Comparison of ENCODE assay signal across 11 cellular contexts in the genomic region with DNA sequence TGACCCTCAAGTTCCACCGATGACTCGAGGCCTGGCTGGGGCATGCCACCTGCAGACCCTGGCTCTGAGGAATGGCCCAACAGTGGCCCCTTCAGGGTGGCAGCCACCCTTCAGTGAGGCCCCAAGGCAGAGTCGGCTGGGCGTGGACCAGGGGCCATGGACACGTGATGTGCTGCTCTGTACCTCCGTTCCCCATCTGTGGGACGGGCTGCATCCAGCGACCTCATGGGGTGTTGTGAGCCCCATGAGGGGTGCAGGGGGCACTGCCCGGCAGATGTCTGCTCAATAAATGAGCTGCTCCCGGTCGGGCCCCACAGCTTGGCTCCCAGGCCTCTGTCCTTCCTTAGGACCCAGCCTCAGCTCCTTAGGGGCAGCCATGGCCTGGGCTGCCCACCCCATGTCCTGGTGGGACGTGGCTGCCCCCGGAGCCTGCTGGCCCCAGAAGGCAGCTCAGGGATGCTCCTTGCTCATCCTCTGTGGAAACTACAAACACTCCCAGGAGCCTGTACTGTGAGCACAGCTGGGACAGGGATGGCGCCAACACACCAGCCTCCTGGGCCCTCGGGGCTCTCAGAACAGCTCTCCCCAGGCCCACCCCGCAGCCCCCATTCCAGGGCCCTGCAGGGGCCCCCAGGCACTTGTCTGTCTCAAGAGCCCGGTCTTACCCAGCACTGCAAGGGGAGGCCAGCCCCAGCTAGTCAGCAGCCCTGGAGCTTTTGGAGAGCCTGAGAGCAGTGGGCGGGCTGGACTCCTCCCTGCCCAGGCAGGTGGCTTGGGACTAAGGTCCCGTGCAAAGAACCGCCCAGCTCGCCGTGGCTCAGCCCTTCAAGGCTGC. TPM values are rescaled to one million over a fixed set of nuclear protein-coding genes. Genes with fewer than 3 reads are reported as not detected.
DNase-seq lines count a peak whose midpoint lies in the region; ATAC-seq and TF ChIP-seq lines count a peak whose summit lies in the region.
"Had no signal": no experiment of that assay in that cellular context is flagged by ENCODE, and none has a peak within 500 bp of the region (broad histone marks: within the 10 kb centered on the region; RNA-seq: fewer than 3 reads in every experiment).

No MANE protein-coding gene starts in this region.

- no peaks in the 10 kb centered on the region for H3K27me3 ChIP-seq in Panc1 (ENCODE audit: control insufficient read depth, insufficient read depth, low read length)

- POLR2A ChIA-PET in Panc1 (lab: Charles Lee), result interaction anchor here (0.8 to 1.0 kb wide), 2 partner anchors 8 to 13 kb away, joined by 4 to 5 read pairs; a partner anchor contains a TSS

- peak overlapping the region; percentile 51 for H3K27ac ChIP-seq in Panc1 (ENCODE audit: low read length)
- H3K27ac ChIP-seq: stomach had no signal

- TF ChIP-seq CTCF in Panc1 (IDR thresholded peaks at IDR 0.05), result no peak; the same call in 1 of the 2 replicates

- ATAC-seq in Panc1 (peak; percentile 52), left colon (peak; percentile 36)
- ATAC-seq: T-helper 17 cell had no signal

- DNase-seq in Panc1 (ENCODE audit: low read depth, low spot score) (no peak), left colon (no peak), erythroblast (lab: John Stamatoyannopoulos, UW) (no peak), posterior cingulate gyrus (no peak), occipital lobe (lab: John Stamatoyannopoulos, UW) (no peak)
- DNase-seq: activated CD4-positive, alpha-beta T cell treated with anti-CD3 and anti-CD28 coated beads, Interleukin-2, amount 50 U/mL, for 1 hour; NCI-H2081; stimulated activated CD4-positive, alpha-beta T cell treated with anti-CD3 and anti-CD28 coated beads, Interleukin-4, amount 100 ng/mL, for 24 hours; stomach; T-helper 17 cell had no signal

- H3K9me3 ChIP-seq in Panc1 (ENCODE audit: control insufficient read depth, insufficient read depth, low read depth, low read length), result no peaks in the 10 kb centered on the region
- H3K9me3 ChIP-seq: stomach had no signal

- intact Hi-C loops in Panc1 (cut with micrococcal nuclease; ENCODE audit: unreplicated experiment) (no loop called here), left colon (cut with DNase I, micrococcal nuclease) (no loop called here), posterior cingulate gyrus (cut with DNase I) (no loop called here)

- H3K4me1 ChIP-seq in Panc1 (ENCODE audit: control insufficient read depth, insufficient read depth, low read length), result peaks cover 8% of the 10 kb centered on the region

- peaks cover 2% of the 10 kb centered on the region; the same call in 1 of the 2 replicates for H3K36me3 ChIP-seq in Panc1 (ENCODE audit: control insufficient read depth, insufficient read depth, low read length)

- in situ Hi-C loops in Panc1 (cut with HindIII; ENCODE audit: low pct_unique_long_range_greater_than_20kb, low sequenced_read_pairs), result no loop called here

- TF ChIP-seq POLR2A in GM15510 (IDR thresholded peaks at IDR 0.05; ENCODE audit: borderline replicate concordance, extremely low read depth, insufficient read length), result peak; percentile 12
- TF ChIP-seq POLR2A in erythroblast (IDR thresholded peaks at IDR 0.05; ENCODE audit: low read length), result no peak

- H3K4me3 ChIP-seq in Panc1 (ENCODE audit: low read depth in 2 of 2, low read length in 2 of 2), result no peak overlapping the region
- H3K4me3 ChIP-seq: stomach had no signal

- CTCF ChIA-PET in Panc1 (lab: Charles Lee), result interaction anchor here (0.5 to 0.9 kb wide), 2 partner anchors 12 to 216 kb away, joined by 3 to 11 read pairs; no protein-coding TSS in a partner anchor

- no TSS peak for BruUV-seq in Panc1 (replicated peaks; lab: Mats Ljungman, UMichigan)

RNA-seq across cellular contexts. Expression of a gene that starts 2.4 kb away (rescaled TPM):
- total RNA-seq in Panc1 (2021; ENCODE audit: unreplicated experiment) (4.4 TPM), left colon (under 1 TPM; 0.75 to 0.82 TPM), occipital lobe (1.7 TPM)
- polyA plus RNA-seq in Panc1 (2012; ENCODE audit: insufficient read length), result 4.3 TPM
- total RNA-seq: stomach had no signal

RNA-seq across cellular contexts. Expression of a gene that starts 12.8 kb away (rescaled TPM):
- total RNA-seq in Panc1 (2021; ENCODE audit: unreplicated experiment) (117 TPM), left colon (100 to 1,000 TPM; 113 to 132 TPM), occipital lobe (8.1 TPM)
- 178 TPM for polyA plus RNA-seq in Panc1 (2012; ENCODE audit: insufficient read length)

RNA-seq across cellular contexts. Expression of a gene that starts 15.2 kb away (rescaled TPM):
- total RNA-seq in Panc1 (2021; ENCODE audit: unreplicated experiment) (50.8 TPM), left colon (10 to 100 TPM; 23.6 to 25.1 TPM), occipital lobe (27.3 TPM)
- polyA plus RNA-seq in Panc1 (2012; ENCODE audit: insufficient read length), result 71.0 TPM

RNA-seq across cellular contexts. Expression of a gene that starts 24.0 kb away (rescaled TPM):
- total RNA-seq in Panc1 (2021; ENCODE audit: unreplicated experiment), result 48.7 TPM
- polyA plus RNA-seq in Panc1 (2012; ENCODE audit: insufficient read length), result 51.6 TPM
- total RNA-seq in left colon, result 10 to 100 TPM; 16.3 to 24.3 TPM
- 10.1 TPM for total RNA-seq in occipital lobe

RNA-seq across cellular contexts. Expression of a gene that starts 27.9 kb away (rescaled TPM):
- total RNA-seq in Panc1 (2021; ENCODE audit: unreplicated experiment) (8.7 TPM), left colon (10 to 100 TPM in 1 of 2 donors, 1 to 10 TPM in 1; 6.1 to 14.4 TPM), occipital lobe (3.7 TPM)
- polyA plus RNA-seq in Panc1 (2012; ENCODE audit: insufficient read length), result 5.1 TPM

Comparison
In these comparisons a context has a peak if more than half of its experiments do, and no peak if none do; other contexts are left out.
1. RNA of a gene that starts 12.8 kb away (total RNA-seq): 113 to 132 TPM in left colon and 117 TPM in Panc1 (single experiment); 8.1 TPM in occipital lobe (single experiment); every median in the first group is over 10 times any median in the second.